Comparison of ENCODE assay signal across 8 cellular contexts in genomic region chr20:63009044-63009961, GRCh38. TPM values are rescaled to one million over a fixed set of nuclear protein-coding genes. Genes with fewer than 3 reads are reported as not detected.
DNase-seq lines count a peak whose midpoint lies in the region; ATAC-seq and TF ChIP-seq lines count a peak whose summit lies in the region.

No MANE protein-coding gene starts in this region.

- TF ChIP-seq POLR2A in GM10847 (IDR thresholded peaks at IDR 0.05; ENCODE audit: extremely low read depth, insufficient read length) = peak; percentile 53

- peaks cover 99% of the 10 kb centered on the region for H3K27me3 Mint-ChIP-seq in activated naive CD4-positive, alpha-beta T cell treated with anti-CD3 and anti-CD28 coated beads, Interleukin-2, amount 10 ng/mL, durations not matched to agents 7 days and 5 days

- DNase-seq in H4 (ENCODE audit: low spot score) (peak; percentile 51), LNCaP clone FGC (ENCODE audit: low read depth) (no peak), Right ventricle myocardium superior (peak; percentile 84)
- peak; percentile 88 for DNase-seq in activated naive CD4-positive, alpha-beta T cell treated with anti-CD3 and anti-CD28 coated beads, Interleukin-2, amount 10 ng/mL, durations not matched to agents 7 days and 5 days

- no peak overlapping the region for H3K27ac ChIP-seq in rectal smooth muscle tissue (ENCODE audit: low read depth, low read length)

- H3K9me3 Mint-ChIP-seq in activated naive CD4-positive, alpha-beta T cell treated with anti-CD3 and anti-CD28 coated beads, Interleukin-2, amount 10 ng/mL, durations not matched to agents 7 days and 5 days = peaks cover 9% of the 10 kb centered on the region

- intact Hi-C loops in Right ventricle myocardium superior (cut with DNase I) = loop anchor here (2.0 kb wide), 1 partner anchor 137 kb away; no protein-coding TSS in a partner anchor

- H3K27ac Mint-ChIP-seq in activated naive CD4-positive, alpha-beta T cell treated with anti-CD3 and anti-CD28 coated beads, Interleukin-2, amount 10 ng/mL, durations not matched to agents 7 days and 5 days = peak overlapping the region; percentile 65

- H3K36me3 Mint-ChIP-seq in activated naive CD4-positive, alpha-beta T cell treated with anti-CD3 and anti-CD28 coated beads, Interleukin-2, amount 10 ng/mL, durations not matched to agents 7 days and 5 days = peaks cover 7% of the 10 kb centered on the region

- peaks cover 49% of the 10 kb centered on the region for H3K27me3 ChIP-seq in rectal smooth muscle tissue (ENCODE audit: control insufficient read depth, insufficient read depth, low read length)

- CTCF ChIA-PET in activated naive CD4-positive, alpha-beta T cell treated with anti-CD3 and anti-CD28 coated beads, Interleukin-2, amount 10 ng/mL, durations not matched to agents 7 days and 5 days (lab: Charles Lee) = interaction anchor here (0.6 to 1.9 kb wide), 15 partner anchors 10 to 193 kb away, joined by 3 to 16 read pairs (median 4); partner anchors contain the start of gene TCFL5

- TF ChIP-seq CTCF in LNCaP clone FGC (IDR thresholded peaks at IDR 0.05; ENCODE audit: control insufficient read depth, extremely low read depth, insufficient read depth) = peak; percentile 94

- H3K4me3 Mint-ChIP-seq in activated naive CD4-positive, alpha-beta T cell treated with anti-CD3 and anti-CD28 coated beads, Interleukin-2, amount 10 ng/mL, durations not matched to agents 7 days and 5 days = no peak overlapping the region

- H3K4me1 ChIP-seq in rectal smooth muscle tissue (ENCODE audit: control insufficient read depth, insufficient read depth, low read length) = no peaks in the 10 kb centered on the region

- no peaks in the 10 kb centered on the region for H3K36me3 ChIP-seq in rectal smooth muscle tissue (ENCODE audit: control insufficient read depth, insufficient read depth, low read length)

- H3K4me3 ChIP-seq in LNCaP clone FGC (ENCODE audit: low read depth, low read length) (no peak overlapping the region), rectal smooth muscle tissue (ENCODE audit: low read length) (peak overlapping the region; percentile 21)

- no peak overlapping the region for H3K9ac ChIP-seq in rectal smooth muscle tissue (ENCODE audit: low read length)

- peaks cover 21% of the 10 kb centered on the region for H3K4me1 Mint-ChIP-seq in activated naive CD4-positive, alpha-beta T cell treated with anti-CD3 and anti-CD28 coated beads, Interleukin-2, amount 10 ng/mL, durations not matched to agents 7 days and 5 days

- ATAC-seq in SK-N-SH treated with all-trans-retinoic acid at 6 μM for 48 hours (peak; percentile 90), Right ventricle myocardium superior (ENCODE audit: poor library complexity) (peak; percentile 93), GM18870 (IDR thresholded peaks at IDR 0.05; ENCODE audit: unreplicated experiment) (no peak)

TF ChIP-seq in SK-N-SH treated with all-trans-retinoic acid at 6 μM for 48 hours, 23 proteins besides CTCF, POLR2A, EP300 and RAD21:
- TF ChIP-seq OSR1 (CRISPR knock-in tag; IDR thresholded peaks at IDR 0.05) = no peak
- TF ChIP-seq, protein P1, sequence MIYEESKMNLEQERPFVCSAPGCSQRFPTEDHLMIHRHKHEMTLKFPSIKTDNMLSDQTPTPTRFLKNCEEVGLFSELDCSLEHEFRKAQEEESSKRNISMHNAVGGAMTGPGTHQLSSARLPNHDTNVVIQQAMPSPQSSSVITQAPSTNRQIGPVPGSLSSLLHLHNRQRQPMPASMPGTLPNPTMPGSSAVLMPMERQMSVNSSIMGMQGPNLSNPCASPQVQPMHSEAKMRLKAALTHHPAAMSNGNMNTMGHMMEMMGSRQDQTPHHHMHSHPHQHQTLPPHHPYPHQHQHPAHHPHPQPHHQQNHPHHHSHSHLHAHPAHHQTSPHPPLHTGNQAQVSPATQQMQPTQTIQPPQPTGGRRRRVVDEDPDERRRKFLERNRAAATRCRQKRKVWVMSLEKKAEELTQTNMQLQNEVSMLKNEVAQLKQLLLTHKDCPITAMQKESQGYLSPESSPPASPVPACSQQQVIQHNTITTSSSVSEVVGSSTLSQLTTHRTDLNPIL (CRISPR knock-in tag; IDR thresholded peaks at IDR 0.05; ENCODE audit: low read depth) = no peak
- no peak for TF ChIP-seq TOX (CRISPR knock-in tag; IDR thresholded peaks at IDR 0.05; ENCODE audit: borderline replicate concordance)
- no peak for TF ChIP-seq ISL1 (CRISPR knock-in tag; IDR thresholded peaks at IDR 0.05)
- no peak for TF ChIP-seq ARNTL (CRISPR knock-in tag; IDR thresholded peaks at IDR 0.05; ENCODE audit: borderline replicate concordance, low read depth)
- TF ChIP-seq, protein P2, sequence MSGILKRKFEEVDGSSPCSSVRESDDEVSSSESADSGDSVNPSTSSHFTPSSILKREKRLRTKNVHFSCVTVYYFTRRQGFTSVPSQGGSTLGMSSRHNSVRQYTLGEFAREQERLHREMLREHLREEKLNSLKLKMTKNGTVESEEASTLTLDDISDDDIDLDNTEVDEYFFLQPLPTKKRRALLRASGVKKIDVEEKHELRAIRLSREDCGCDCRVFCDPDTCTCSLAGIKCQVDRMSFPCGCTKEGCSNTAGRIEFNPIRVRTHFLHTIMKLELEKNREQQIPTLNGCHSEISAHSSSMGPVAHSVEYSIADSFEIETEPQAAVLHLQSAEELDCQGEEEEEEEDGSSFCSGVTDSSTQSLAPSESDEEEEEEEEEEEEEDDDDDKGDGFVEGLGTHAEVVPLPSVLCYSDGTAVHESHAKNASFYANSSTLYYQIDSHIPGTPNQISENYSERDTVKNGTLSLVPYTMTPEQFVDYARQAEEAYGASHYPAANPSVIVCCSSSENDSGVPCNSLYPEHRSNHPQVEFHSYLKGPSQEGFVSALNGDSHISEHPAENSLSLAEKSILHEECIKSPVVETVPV (CRISPR knock-in tag; IDR thresholded peaks at IDR 0.05) = no peak
- no peak for TF ChIP-seq GLIS3 (CRISPR knock-in tag; IDR thresholded peaks at IDR 0.05)
- TF ChIP-seq TSHZ2 (CRISPR knock-in tag; IDR thresholded peaks at IDR 0.05) = no peak

RNA-seq across cellular contexts. Expression of gene BHLHE23, which starts 2.5 kb away (rescaled TPM):
- total RNA-seq in H4 (2014; rRNA removed; shearing (Covaris generic)) = not detected in 2 replicates
- not detected for total RNA-seq in Right ventricle myocardium superior

RNA-seq across cellular contexts. Expression of gene SLC17A9, which starts 56.8 kb away (rescaled TPM):
- total RNA-seq in H4 (2014; rRNA removed; shearing (Covaris generic)) = not detected in 2 replicates
- total RNA-seq in Right ventricle myocardium superior = 0.73 TPM
